In the genomic region with DNA sequence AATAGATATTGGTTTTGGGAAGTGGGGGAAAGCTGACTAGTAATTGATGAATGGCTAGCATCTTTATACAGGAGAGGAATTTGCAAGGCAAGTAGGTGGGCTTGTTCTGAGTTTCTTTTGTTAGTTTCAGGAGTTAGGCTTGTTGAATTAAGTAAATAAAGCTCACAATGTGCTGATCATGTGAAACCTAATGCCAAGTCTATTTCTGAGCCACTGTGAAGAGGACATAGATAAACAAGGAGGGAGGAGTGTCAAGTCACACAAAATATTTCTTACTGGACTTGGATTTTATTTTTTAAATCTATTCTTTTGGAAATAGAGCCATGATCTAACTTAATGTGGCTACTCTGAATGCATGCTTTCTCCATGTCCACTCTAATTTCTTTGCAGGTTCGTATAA, we compare ENCODE assay signal across 25 cellular contexts. TPM values are rescaled to one million over a fixed set of nuclear protein-coding genes. Genes with fewer than 3 reads are reported as not detected.
DNase-seq lines count a peak whose midpoint lies in the region; ATAC-seq, FAIRE-seq and TF ChIP-seq lines count a peak whose summit lies in the region.
"Had no signal": no experiment of that assay in that cellular context is flagged by ENCODE, and none has a peak within 500 bp of the region (broad histone marks: within the 10 kb centered on the region; RNA-seq: fewer than 3 reads in every experiment).

No MANE protein-coding gene starts in this region.

- no peak overlapping the region for H2AFZ ChIP-seq in HepG2 (ENCODE audit: low read length)

- H3K4me1 ChIP-seq in liver (ENCODE audit: control insufficient read depth in 4 of 4, insufficient read depth in 4 of 4, low read length in 3 of 4) (peaks cover 4 to 34% (median 16%) of the 10 kb centered on the region in 4 donors), HepG2 (ENCODE audit: insufficient read depth, low read length) (no peaks in the 10 kb centered on the region)
- H3K4me1 ChIP-seq: Caco-2 had no signal

- DNase-seq in NCI-H510A treated with DMSO at 0.1 percent for 48 hours (lab: John Stamatoyannopoulos, UW) (peak; percentile 39), NCI-H510A (lab: John Stamatoyannopoulos, UW) (no peak), HepG2 (ENCODE audit: low spot score) (no peak), left lobe of liver (ENCODE audit: low spot score) (no peak), RKO (ENCODE audit: low spot score) (no peak), NCI-H524 treated with DMSO at 0.1 percent for 48 hours (lab: John Stamatoyannopoulos, UW) (no peak)
- DNase-seq: Caco-2; CD4-positive, alpha-beta memory T cell; DMS 273 treated with DMSO at 0.1 percent for 48 hours; DMS79 treated with DMSO at 0.1 percent for 48 hours; H7; HFFc6; IMR-90; MV-4-11; NCI-H1694; NCI-H2081; NCI-H446; NCI-H82; SIG-M5; T-helper 1 cell had no signal

- WGBS in liver, result 46% methylated on average over 1 of the region's 1 CpG
- 48% methylated on average over 1 of the region's 1 CpG for WGBS in HepG2 (ENCODE audit: low lambda C conversion rate)

- no peaks in the 10 kb centered on the region for H4K20me1 ChIP-seq in HepG2 (ENCODE audit: insufficient read depth, low read length)
- H4K20me1 ChIP-seq: BLaER1 treated with 17β-estradiol and CSF1 and Interleukin-3, amounts not matched to agents 10 nM and 100 nM had no signal

- no peak for TF ChIP-seq POLR2A in HepG2 (IDR thresholded peaks at IDR 0.05; ENCODE audit: insufficient read depth in 1 of 2, low read depth in 2 of 2, low read length in 2 of 2)

- in situ Hi-C loops in HepG2 (cut with HindIII; ENCODE audit: extremely low pct_ligation_motif_present, low pct_unique_long_range_greater_than_20kb), result no loop called here

- ATAC-seq in HepG2, result no peak
- peak; percentile 77 for ATAC-seq in left lobe of liver
- ATAC-seq in HG03342 (IDR thresholded peaks at IDR 0.05; ENCODE audit: unreplicated experiment), result no peak

- H3K27me3 ChIP-seq in liver (ENCODE audit: control insufficient read depth in 4 of 4, insufficient read depth in 4 of 4, low read length in 3 of 4) (no peaks in the 10 kb centered on the region), HepG2 (ENCODE audit: control insufficient read depth in 1 of 2, insufficient read depth in 2 of 2, low read length in 2 of 2) (no peaks in the 10 kb centered on the region)
- H3K27me3 ChIP-seq: BLaER1 treated with 17β-estradiol and CSF1 and Interleukin-3, amounts not matched to agents 10 nM and 100 nM had no signal

- no peak overlapping the region for H3K4me2 ChIP-seq in HepG2 (ENCODE audit: low read depth, low read length)
- H3K4me2 ChIP-seq: BLaER1 treated with 17β-estradiol and CSF1 and Interleukin-3, amounts not matched to agents 10 nM and 100 nM had no signal

- H3K4me3 ChIP-seq in liver (ENCODE audit: low read depth in 1 of 3, low read length in 3 of 3) (no peak overlapping the region), HepG2 (replicated peaks in 1 of 3; ENCODE audit: insufficient read depth in 1 of 3, low read depth in 2 of 3, low read length in 3 of 3) (no peak overlapping the region)
- H3K4me3 ChIP-seq: BLaER1 treated with 17β-estradiol and CSF1 and Interleukin-3, amounts not matched to agents 10 nM and 100 nM had no signal

- H3K9me3 ChIP-seq in liver (ENCODE audit: control insufficient read depth in 4 of 4, low read length in 3 of 4) (no peaks in the 10 kb centered on the region), HepG2 (ENCODE audit: low read length) (no peaks in the 10 kb centered on the region)
- H3K9me3 ChIP-seq: Caco-2 had no signal

- CTCF ChIA-PET in HepG2 (lab: Yijun Ruan, JAX; ENCODE audit: low intra/inter-chr PET ratio, low total read pairs), result no interaction called here

- POLR2A ChIA-PET in HepG2 (lab: Yijun Ruan, JAX), result no interaction called here

- TF ChIP-seq CTCF in liver (IDR thresholded peaks at IDR 0.05; ENCODE audit: low read depth, low read length, missing input control), result no peak
- no peak for TF ChIP-seq CTCF in HepG2 (CRISPR knock-in tag; IDR thresholded peaks at IDR 0.05)

- peak overlapping the region in 1 of 2 donors; percentile 4 for H3K27ac ChIP-seq in liver (ENCODE audit: low read depth in 1 of 2, low read length in 2 of 2)
- H3K27ac ChIP-seq in HepG2 (ENCODE audit: extremely low read length, insufficient read depth, low read length), result no peak overlapping the region
- H3K27ac ChIP-seq: 22Rv1; BLaER1 treated with 17β-estradiol and CSF1 and Interleukin-3, amounts not matched to agents 10 nM and 100 nM had no signal

- H3K36me3 ChIP-seq in liver (ENCODE audit: control insufficient read depth in 4 of 4, insufficient read depth in 3 of 4, low read depth in 1 of 4, low read length in 3 of 4) (peaks cover 0 to 8% (median 4%) of the 10 kb centered on the region in 4 donors), HepG2 (replicated peaks in 1 of 2; ENCODE audit: control insufficient read depth in 1 of 2, insufficient read depth in 2 of 2, low read length in 2 of 2) (no peaks in the 10 kb centered on the region)
- H3K36me3 ChIP-seq: BLaER1 treated with 17β-estradiol and CSF1 and Interleukin-3, amounts not matched to agents 10 nM and 100 nM had no signal

- H3K79me2 ChIP-seq in HepG2 (ENCODE audit: insufficient read depth, low read length), result no peaks in the 10 kb centered on the region

- TF ChIP-seq EP300 in HepG2 (IDR thresholded peaks at IDR 0.05; ENCODE audit: low read depth in 2 of 2, low read length in 2 of 2), result no peak
- no peak for TF ChIP-seq EP300 in HepG2 (CRISPR knock-in tag; IDR thresholded peaks at IDR 0.05; ENCODE audit: borderline replicate concordance)

- H3K9ac ChIP-seq in liver (ENCODE audit: low read depth in 1 of 2, low read length in 2 of 2) (no peak overlapping the region), HepG2 (ENCODE audit: insufficient read depth, low read depth, low read length) (no peak overlapping the region)
- H3K9ac ChIP-seq: BLaER1 treated with 17β-estradiol and CSF1 and Interleukin-3, amounts not matched to agents 10 nM and 100 nM had no signal

- intact Hi-C loops in HepG2 (cut with micrococcal nuclease; ENCODE audit: unreplicated experiment), result no loop called here

- TF ChIP-seq RAD21 in liver (IDR thresholded peaks at IDR 0.05) (no peak), HepG2 (CRISPR knock-in tag; IDR thresholded peaks at IDR 0.05) (no peak)

- no TSS peak for BruUV-seq in HepG2 (replicated peaks; lab: Mats Ljungman, UMichigan)

- no peak for FAIRE-seq in HepG2 (lab: Jason Lieb, UNC)

TF ChIP-seq in liver, 16 proteins besides CTCF, POLR2A, EP300 and RAD21:
- TF ChIP-seq HNF4A (conservative IDR thresholded peaks at IDR 0.05) (no peak), RXRA (IDR thresholded peaks at IDR 0.05) (no peak), TAF1 (conservative IDR thresholded peaks at IDR 0.05) (no peak), EGR1 (IDR thresholded peaks at IDR 0.05; ENCODE audit: low read depth in 2 of 2) (no peak), HNF4G (IDR thresholded peaks at IDR 0.05) (no peak), FOXA2 (IDR thresholded peaks at IDR 0.05) (peak; percentile 86), SP1 (IDR thresholded peaks at IDR 0.05) (no peak)
- TF ChIP-seq, protein P1, sequence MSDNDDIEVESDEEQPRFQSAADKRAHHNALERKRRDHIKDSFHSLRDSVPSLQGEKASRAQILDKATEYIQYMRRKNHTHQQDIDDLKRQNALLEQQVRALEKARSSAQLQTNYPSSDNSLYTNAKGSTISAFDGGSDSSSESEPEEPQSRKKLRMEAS (IDR thresholded peaks at IDR 0.05), result no peak

TF ChIP-seq in HepG2, 621 proteins besides CTCF, POLR2A, EP300 and RAD21 (continues in another document):
- TF ChIP-seq FOXJ3 (CRISPR knock-in tag; IDR thresholded peaks at IDR 0.05; ENCODE audit: borderline replicate concordance) (no peak), ZNF253 (CRISPR knock-in tag; IDR thresholded peaks at IDR 0.05; ENCODE audit: borderline replicate concordance) (no peak), NR3C1 (CRISPR knock-in tag; IDR thresholded peaks at IDR 0.05) (no peak), GATA4 (IDR thresholded peaks at IDR 0.05; ENCODE audit: borderline replicate concordance, low read depth) (no peak), ZNF572 (CRISPR knock-in tag; IDR thresholded peaks at IDR 0.05) (no peak), RFX5 (IDR thresholded peaks at IDR 0.05; ENCODE audit: low read depth, low read length) (no peak)

RNA-seq across cellular contexts. Expression of a gene that starts 19.9 kb away (rescaled TPM):
- total RNA-seq in liver (10 to 100 TPM in 1 of 2 donors, under 1 TPM in 1; 0.37 to 24.1 TPM), HepG2 (2016; rRNA removed; fragmentation: Illumina TruSeq; extraction: Trizol) (0.15 and 0.21 TPM in 2 replicates), left lobe of liver (43.2 TPM)
- polyA plus RNA-seq in liver (10 to 100 TPM; 15.0 to 24.4 TPM), HepG2 (2011; rRNA removed) (0.99 and 1.5 TPM in 2 replicates)
- not detected in 2 replicates for total RNA-seq in HepG2 (2016; cell fraction: cytosol; rRNA removed; fragmentation: Illumina TruSeq; extraction: Trizol; ENCODE audit: low read depth)
- total RNA-seq in HepG2 (2016; cell fraction: insoluble cytoplasmic fraction; rRNA removed; fragmentation: Illumina TruSeq; extraction: Trizol), result 0.15 and 0.19 TPM in 2 replicates
- total RNA-seq in HepG2 (2016; cell fraction: membrane; rRNA removed; fragmentation: Illumina TruSeq; extraction: Trizol), result 0.09 TPM in 1 of 2 replicates, not detected in the other
- total RNA-seq in HepG2 (2016; cell fraction: nucleus; rRNA removed; fragmentation: Illumina TruSeq; extraction: Trizol), result 0.31 TPM in 1 of 2 replicates, not detected in the other
- polyA plus RNA-seq in HepG2 (2011; cell fraction: cytosol; rRNA removed), result 0.28 and 0.67 TPM in 2 replicates
- 1.0 and 1.9 TPM in 2 replicates for polyA plus RNA-seq in HepG2 (2011; cell fraction: nucleus; rRNA removed)
- 0.93 and 1.2 TPM in 2 replicates for polyA plus RNA-seq in HepG2 (2012)
- polyA plus RNA-seq in HepG2 (2016; cell fraction: cytosol; fragmentation: Illumina TruSeq; extraction: Trizol; ENCODE audit: low read depth), result not detected in 2 replicates
- 0.12 and 0.17 TPM in 2 replicates for polyA plus RNA-seq in HepG2 (2016; cell fraction: insoluble cytoplasmic fraction; fragmentation: Illumina TruSeq; extraction: Trizol; ENCODE audit: low read depth)
- polyA plus RNA-seq in HepG2 (2016; cell fraction: membrane; fragmentation: Illumina TruSeq; extraction: Trizol; ENCODE audit: low read depth), result not detected in 2 replicates
- 0.25 and 0.31 TPM in 2 replicates for polyA plus RNA-seq in HepG2 (2016; cell fraction: nucleus; fragmentation: Illumina TruSeq; extraction: Trizol; ENCODE audit: insufficient read depth, low read depth)
- 0.94 and 75.0 TPM in 2 replicates for polyA minus RNA-seq in HepG2 (2011; rRNA and poly(A)+ RNA removed; ENCODE audit: low replicate concordance)
- polyA minus RNA-seq in HepG2 (2011; cell fraction: cytosol; rRNA and poly(A)+ RNA removed), result 1.1 and 2.5 TPM in 2 replicates
- polyA minus RNA-seq in HepG2 (2011; cell fraction: nucleus; rRNA and poly(A)+ RNA removed), result 3.5 and 4.4 TPM in 2 replicates
- total RNA-seq: CD4-positive, alpha-beta memory T cell; HFFc6; HT1080; IMR-90 had no signal
- polyA plus RNA-seq: CD4-positive, alpha-beta memory T cell; IMR-90 had no signal
